8 cellular contexts compared by ENCODE assay signal in the genomic region with DNA sequence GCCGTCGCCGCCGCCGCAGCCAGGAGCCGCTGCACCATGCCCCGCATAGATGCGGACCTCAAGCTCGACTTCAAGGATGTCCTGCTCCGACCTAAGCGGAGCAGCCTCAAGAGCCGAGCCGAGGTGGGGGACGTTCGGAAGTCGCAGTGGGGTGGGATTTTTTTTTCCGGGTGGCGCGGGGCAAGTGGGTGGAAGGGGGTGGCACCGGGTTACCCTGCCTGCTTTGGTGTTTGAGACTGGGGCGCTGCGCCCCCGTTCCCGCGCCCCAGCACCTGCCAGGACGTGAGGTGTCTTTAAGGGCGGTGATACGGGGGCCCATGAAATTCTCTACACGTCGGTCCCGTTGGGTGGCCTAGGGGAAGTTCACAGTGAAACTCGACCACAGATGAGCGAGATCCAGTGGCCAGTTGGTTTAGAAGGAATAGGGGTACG. TPM values are rescaled to one million over a fixed set of nuclear protein-coding genes. Genes with fewer than 3 reads are reported as not detected.
DNase-seq lines count a peak whose midpoint lies in the region; ATAC-seq and TF ChIP-seq lines count a peak whose summit lies in the region.

No MANE protein-coding gene starts in this region.

- H3K4me3 ChIP-seq in GM12865 (ENCODE audit: low read depth, low read length) (peak overlapping the region; percentile 52), left ventricle myocardium inferior (peak overlapping the region; percentile 87), skin epidermis (peak overlapping the region; percentile 44 to 59 (median 52))

- POLR2A ChIA-PET in activated CD4-positive, alpha-beta memory T cell treated with anti-CD3 and anti-CD28 coated beads, Interleukin-2, amount 10 ng/mL, durations not matched to agents 7 days and 5 days (lab: Charles Lee): no interaction called here

- no peaks in the 10 kb centered on the region for H3K9me3 ChIP-seq in left ventricle myocardium inferior (replicated peaks)

- peak overlapping the region; percentile 81 for H3K4me3 Mint-ChIP-seq in activated CD4-positive, alpha-beta memory T cell treated with anti-CD3 and anti-CD28 coated beads, Interleukin-2, amount 10 ng/mL, durations not matched to agents 7 days and 5 days

- no peaks in the 10 kb centered on the region for H3K9me3 Mint-ChIP-seq in activated CD4-positive, alpha-beta memory T cell treated with anti-CD3 and anti-CD28 coated beads, Interleukin-2, amount 10 ng/mL, durations not matched to agents 7 days and 5 days

- no peak for TF ChIP-seq CTCF in GM12865 (IDR thresholded peaks at IDR 0.05; ENCODE audit: insufficient read depth, low read depth, low read length, missing control alignments)
- TF ChIP-seq CTCF in left ventricle myocardium inferior (IDR thresholded peaks at IDR 0.05; ENCODE audit: borderline replicate concordance): peak; percentile 22

- intact Hi-C loops in left ventricle myocardium inferior (cut with micrococcal nuclease): no loop called here

- H3K36me3 ChIP-seq in left ventricle myocardium inferior: no peaks in the 10 kb centered on the region

- ATAC-seq in HG02642 (IDR thresholded peaks at IDR 0.05; ENCODE audit: poor library complexity, unreplicated experiment): peak; percentile 19

- peaks cover 35% of the 10 kb centered on the region for H3K27me3 Mint-ChIP-seq in activated CD4-positive, alpha-beta memory T cell treated with anti-CD3 and anti-CD28 coated beads, Interleukin-2, amount 10 ng/mL, durations not matched to agents 7 days and 5 days

- H3K27ac ChIP-seq in left ventricle myocardium inferior (replicated peaks): peak overlapping the region; percentile 92
- H3K27ac ChIP-seq in skin epidermis: peak overlapping the region in 11 of 21 experiments; percentile 8 to 81 (median 58)

- DNase-seq in GM12865 (ENCODE audit: low read depth) (no peak), left ventricle myocardium inferior (no peak), NCI-H82 treated with DMSO at 0.1 percent for 48 hours (lab: John Stamatoyannopoulos, UW; ENCODE audit: unreplicated experiment) (no peak), iPS-NIHi11 (ENCODE audit: low spot score) (no peak), Ammon's horn (ENCODE audit: low spot score) (no peak)
- no peak for DNase-seq in activated CD4-positive, alpha-beta memory T cell treated with anti-CD3 and anti-CD28 coated beads, Interleukin-2, amount 10 ng/mL, durations not matched to agents 7 days and 5 days

- H3K4me1 ChIP-seq in left ventricle myocardium inferior: peaks cover 75% of the 10 kb centered on the region

- H3K4me1 Mint-ChIP-seq in activated CD4-positive, alpha-beta memory T cell treated with anti-CD3 and anti-CD28 coated beads, Interleukin-2, amount 10 ng/mL, durations not matched to agents 7 days and 5 days: peaks cover 30% of the 10 kb centered on the region

- H3K27me3 ChIP-seq in left ventricle myocardium inferior (ENCODE audit: low read depth): no peaks in the 10 kb centered on the region

- CTCF ChIA-PET in activated CD4-positive, alpha-beta memory T cell treated with anti-CD3 and anti-CD28 coated beads, Interleukin-2, amount 10 ng/mL, durations not matched to agents 7 days and 5 days (lab: Charles Lee): interaction anchor here (1.9 kb wide), 1 partner anchor 78 kb away, joined by 5 read pairs; no protein-coding TSS in a partner anchor

- H3K36me3 Mint-ChIP-seq in activated CD4-positive, alpha-beta memory T cell treated with anti-CD3 and anti-CD28 coated beads, Interleukin-2, amount 10 ng/mL, durations not matched to agents 7 days and 5 days (ENCODE audit: low read depth): no peaks in the 10 kb centered on the region

- no peak overlapping the region for H3K27ac Mint-ChIP-seq in activated CD4-positive, alpha-beta memory T cell treated with anti-CD3 and anti-CD28 coated beads, Interleukin-2, amount 10 ng/mL, durations not matched to agents 7 days and 5 days

RNA-seq across cellular contexts. Expression of a gene that starts 0.3 kb away (rescaled TPM):
- total RNA-seq in activated CD4-positive, alpha-beta memory T cell treated with anti-CD3 and anti-CD28 coated beads, Interleukin-2, amount 10 ng/mL, durations not matched to agents 7 days and 5 days: 1 to 10 TPM; 3.4 to 4.0 TPM
- total RNA-seq in left ventricle myocardium inferior: 126 TPM

Comparison
In these comparisons a context has a peak if more than half of its experiments do, and no peak if none do; other contexts are left out.
1. RNA of a gene that starts 0.3 kb away (total RNA-seq): 126 TPM in left ventricle myocardium inferior (single experiment); 3.4 to 4.0 TPM in activated CD4-positive, alpha-beta memory T cell treated with anti-CD3 and anti-CD28 coated beads, Interleukin-2, amount 10 ng/mL, durations not matched to agents 7 days and 5 days; every median in the first group is over 10 times any median in the second.
2. Peak in every context shown above with its lines, with median percentiles within 50 percentile points of each other: H3K4me3 ChIP-seq.